ENCODE assay signal across 17 cellular contexts in genomic region chr17:29560306-29560705, GRCh38. TPM values are rescaled to one million over a fixed set of nuclear protein-coding genes. Genes with fewer than 3 reads are reported as not detected.
DNase-seq lines count a peak whose midpoint lies in the region; ATAC-seq, FAIRE-seq and TF ChIP-seq lines count a peak whose summit lies in the region.
"Had no signal": no experiment of that assay in that cellular context is flagged by ENCODE, and none has a peak within 500 bp of the region (broad histone marks: within the 10 kb centered on the region; RNA-seq: fewer than 3 reads in every experiment).

No MANE protein-coding gene starts in this region.

- peaks cover 48% of the 10 kb centered on the region for H3K4me1 Mint-ChIP-seq in central memory CD8-positive, alpha-beta T cell
- H3K4me1 Mint-ChIP-seq: neural progenitor cell had no signal

- WGBS in spleen, 5 donors, result 32 to 65% (median 43%) methylated on average over 6 of the region's 6 CpGs

- TF ChIP-seq CTCF in spleen (IDR thresholded peaks at IDR 0.05 in 8 of 11, conservative IDR thresholded peaks at IDR 0.05 in 3 of 11), result no peak

- H3K27me3 ChIP-seq in spleen (replicated peaks in 1 of 7), result no peaks in the 10 kb centered on the region

- no peak for TF ChIP-seq POLR2A in spleen (IDR thresholded peaks at IDR 0.05)

- peaks cover 15% of the 10 kb centered on the region for H3K36me3 Mint-ChIP-seq in central memory CD8-positive, alpha-beta T cell (ENCODE audit: insufficient read depth)
- H3K36me3 Mint-ChIP-seq: neural progenitor cell had no signal

- H3K4me3 ChIP-seq in spleen, result peak overlapping the region in 1 of 8 donors; percentile 28
- H3K4me3 ChIP-seq: neural progenitor cell, SK-N-MC had no signal

- peak overlapping the region in 6 of 8 donors; percentile 2 to 91 (median 62) for H3K27ac ChIP-seq in spleen
- H3K27ac ChIP-seq: HL-60, neural progenitor cell, SK-N-MC had no signal

- H3K27ac Mint-ChIP-seq in central memory CD8-positive, alpha-beta T cell (ENCODE audit: low read depth), result peak overlapping the region; percentile 75
- H3K27ac Mint-ChIP-seq: neural progenitor cell had no signal

- no peaks in the 10 kb centered on the region for H3K9me3 Mint-ChIP-seq in central memory CD8-positive, alpha-beta T cell
- H3K9me3 Mint-ChIP-seq: neural progenitor cell had no signal

- no peaks in the 10 kb centered on the region for H3K9me3 ChIP-seq in spleen

- intact Hi-C loops in spleen (cut with DNase I; ENCODE audit: low total_unique reads), result no loop called here

- DNase-seq in GM19239 (ENCODE audit: insufficient read length, low spot score) (no peak), NCI-H82 (lab: John Stamatoyannopoulos, UW) (peak; percentile 98), spleen (peak; percentile 54), UCSD-AML1 (lab: John Stamatoyannopoulos, UW; ENCODE audit: unreplicated experiment) (no peak), EL (no peak)
- no peak for DNase-seq in central memory CD8-positive, alpha-beta T cell (ENCODE audit: low spot score in 2 of 2)
- DNase-seq: activated CD4-positive, CD25-positive, alpha-beta regulatory T cell treated with anti-CD3 and anti-CD28 coated beads, Interleukin-2, amount 50 U/mL, for 72 hours; activated T-cell treated with anti-CD3 and anti-CD28 coated beads, Interleukin-2, amount 50 U/mL, for 48 hours; effector CD8-positive, alpha-beta T cell; GOT3; left cardiac atrium; NCI-H510A had no signal

- H3K36me3 ChIP-seq in spleen, result peaks cover 0 to 13% (median 0%) of the 10 kb centered on the region in 6 donors
- H3K36me3 ChIP-seq: neural progenitor cell had no signal

- H3K4me1 ChIP-seq in spleen, result peaks cover 27 to 87% (median 67%) of the 10 kb centered on the region in 6 donors

- ATAC-seq in central memory CD8-positive, alpha-beta T cell (replicated peaks; ENCODE audit: extremely low read depth, poor library complexity, severe bottlenecking), result no peak
- ATAC-seq in HG03565 (IDR thresholded peaks at IDR 0.05; ENCODE audit: unreplicated experiment), result no peak

- no peaks in the 10 kb centered on the region for H3K27me3 Mint-ChIP-seq in central memory CD8-positive, alpha-beta T cell

- H3K4me3 Mint-ChIP-seq in central memory CD8-positive, alpha-beta T cell, result no peak overlapping the region
- H3K4me3 Mint-ChIP-seq: neural progenitor cell had no signal

- FAIRE-seq in GM19239 (lab: Jason Lieb, UNC), result peak; percentile 78
- FAIRE-seq: astrocyte had no signal

RNA-seq across cellular contexts. Expression of gene ABHD15, which starts 6.5 kb away (rescaled TPM):
- total RNA-seq in spleen, result 10 to 100 TPM in 6 of 7 donors, 1 to 10 TPM in 1; 9.6 to 23.8 (median 15.8) TPM
- polyA plus RNA-seq in spleen, result 1 to 10 TPM; 5.7 to 7.9 (median 7.5) TPM

RNA-seq across cellular contexts. Expression of gene TP53I13, which starts 8.2 kb away (rescaled TPM):
- 10 to 100 TPM; 39.5 to 74.9 (median 68.7) TPM for total RNA-seq in spleen
- polyA plus RNA-seq in spleen, result 100 to 1,000 TPM; 129 to 209 (median 190) TPM

RNA-seq across cellular contexts. Expression of gene GIT1, which starts 29.1 kb away (rescaled TPM):
- 10 to 100 TPM; 42.6 to 64.7 (median 50.2) TPM for total RNA-seq in spleen
- 10 to 100 TPM; 20.4 to 38.1 (median 27.1) TPM for polyA plus RNA-seq in spleen

RNA-seq across cellular contexts. Expression of gene ANKRD13B, which starts 32.6 kb away (rescaled TPM):
- total RNA-seq in spleen, result 1 to 10 TPM; 2.1 to 5.5 (median 2.7) TPM
- 1 to 10 TPM in 2 of 3 donors, under 1 TPM in 1; 0.85 to 2.5 (median 1.2) TPM for polyA plus RNA-seq in spleen

Comparison
In these comparisons a context has a peak if more than half of its experiments do, and no peak if none do; other contexts are left out.
1. DNase-seq: peak in NCI-H82 (single experiment) and spleen (single experiment); none in GM19239 (single experiment), central memory CD8-positive, alpha-beta T cell (0 of 2), UCSD-AML1 (single experiment) and EL (single experiment).